ENCODE assay signal across 1 cellular context in the genomic region with DNA sequence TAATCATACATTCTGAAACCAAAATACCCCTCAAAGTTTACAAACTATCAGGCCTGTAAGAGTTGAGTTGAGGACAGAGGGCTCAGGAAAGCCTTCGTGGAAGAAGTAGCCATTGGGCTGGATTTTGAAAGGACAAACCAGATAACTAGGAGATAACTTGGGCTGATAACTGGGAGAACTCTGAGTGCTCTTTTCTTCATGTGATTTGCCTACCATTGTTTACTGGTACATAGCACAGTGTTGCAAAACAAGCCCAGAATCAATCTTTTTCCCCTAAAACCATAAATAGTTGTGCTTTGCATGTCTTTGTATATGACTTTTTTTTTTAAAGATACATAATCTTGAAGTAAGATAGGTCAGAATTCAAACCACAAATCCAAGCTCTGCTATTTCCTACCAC.
TF ChIP-seq lines count a peak whose summit lies in the region.

No MANE protein-coding gene starts in this region.

TF ChIP-seq in IMR-90, 13 proteins besides CTCF, POLR2A, EP300 and RAD21:
- TF ChIP-seq, protein P1, sequence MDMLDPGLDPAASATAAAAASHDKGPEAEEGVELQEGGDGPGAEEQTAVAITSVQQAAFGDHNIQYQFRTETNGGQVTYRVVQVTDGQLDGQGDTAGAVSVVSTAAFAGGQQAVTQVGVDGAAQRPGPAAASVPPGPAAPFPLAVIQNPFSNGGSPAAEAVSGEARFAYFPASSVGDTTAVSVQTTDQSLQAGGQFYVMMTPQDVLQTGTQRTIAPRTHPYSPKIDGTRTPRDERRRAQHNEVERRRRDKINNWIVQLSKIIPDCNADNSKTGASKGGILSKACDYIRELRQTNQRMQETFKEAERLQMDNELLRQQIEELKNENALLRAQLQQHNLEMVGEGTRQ (IDR thresholded peaks at IDR 0.05; ENCODE audit: low read depth, low read length) = no peak
- TF ChIP-seq RCOR1 (IDR thresholded peaks at IDR 0.05; ENCODE audit: insufficient replicate concordance, low read length) = no peak
- TF ChIP-seq RFX5 (IDR thresholded peaks at IDR 0.05; ENCODE audit: low read depth, low read length) = no peak
- TF ChIP-seq BHLHE40 (IDR thresholded peaks at IDR 0.05; ENCODE audit: low read depth, low read length) = no peak
- no peak for TF ChIP-seq NFE2L2 (IDR thresholded peaks at IDR 0.05; ENCODE audit: low read depth, low read length)
- no peak for TF ChIP-seq CHD1 (IDR thresholded peaks at IDR 0.05; ENCODE audit: low read depth, low read length)
- TF ChIP-seq FOS (IDR thresholded peaks at IDR 0.05; ENCODE audit: low read depth, low read length) = no peak
- no peak for TF ChIP-seq SMC3 (IDR thresholded peaks at IDR 0.05; ENCODE audit: low read depth, low read length)
